ENCODE assay signal across 1 cellular context in genomic region chr2:10688921-10689807, GRCh38.
TF ChIP-seq lines count a peak whose summit lies in the region.

No MANE protein-coding gene starts in this region.

TF ChIP-seq in K562, 482 proteins besides CTCF, POLR2A, EP300 and RAD21 (continues in another document):
- TF ChIP-seq TCF7 (IDR thresholded peaks at IDR 0.05; ENCODE audit: borderline replicate concordance) (no peak), ZNF146 (CRISPR knock-in tag; IDR thresholded peaks at IDR 0.05; ENCODE audit: unreplicated experiment) (no peak), ZSCAN32 (CRISPR knock-in tag; IDR thresholded peaks at IDR 0.05) (no peak), NR3C1 (CRISPR knock-in tag; IDR thresholded peaks at IDR 0.05) (0 out of 2 replicates have a peak, but pooled peaks have one; percentile 22), POLR2AphosphoS2 (IDR thresholded peaks at IDR 0.05; ENCODE audit: low read length) (no peak), RFX1 (IDR thresholded peaks at IDR 0.05) (no peak), ZNF586 (CRISPR knock-in tag; conservative IDR thresholded peaks at IDR 0.05) (no peak), TAF15 (IDR thresholded peaks at IDR 0.05; ENCODE audit: low read depth, low read length) (no peak), DACH1 (IDR thresholded peaks at IDR 0.05; ENCODE audit: partially characterized antibody) (peak; percentile 91), HDAC6 (IDR thresholded peaks at IDR 0.05; ENCODE audit: low read depth, low read length) (no peak), MTA3 (IDR thresholded peaks at IDR 0.05; ENCODE audit: borderline replicate concordance) (no peak), ZFX (CRISPR knock-in tag; IDR thresholded peaks at IDR 0.05) (no peak), CHCHD3 (CRISPR knock-in tag; IDR thresholded peaks at IDR 0.05) (no peak), RFX7 (CRISPR knock-in tag; IDR thresholded peaks at IDR 0.05) (no peak), DDX20 (tag; IDR thresholded peaks at IDR 0.05; ENCODE audit: low read depth) (no peak), HNRNPH1 (optimal IDR thresholded peaks at IDR 0.05; ENCODE audit: low read depth, low read length) (no peak), RUNX1 (IDR thresholded peaks at IDR 0.05; ENCODE audit: low read depth) (no peak), SRSF9 (IDR thresholded peaks at IDR 0.05; ENCODE audit: borderline replicate concordance, low read depth, low read length) (no peak), ETS2 (tag; IDR thresholded peaks at IDR 0.05; ENCODE audit: borderline replicate concordance, poor library complexity, severe bottlenecking) (no peak), MECOM (CRISPR knock-in tag; IDR thresholded peaks at IDR 0.05) (no peak), CEBPG (CRISPR knock-in tag; IDR thresholded peaks at IDR 0.05) (no peak), CEBPG (tag; conservative IDR thresholded peaks at IDR 0.05 in 1 of 2, IDR thresholded peaks at IDR 0.05 in 1 of 2) (no peak), ARNT (IDR thresholded peaks at IDR 0.05) (no peak), ZNF324 (CRISPR knock-in tag; IDR thresholded peaks at IDR 0.05) (no peak), ERF (CRISPR knock-in tag; IDR thresholded peaks at IDR 0.05) (0 out of 2 replicates have a peak, but pooled peaks have one; percentile 7), GTF2B (IDR thresholded peaks at IDR 0.05; ENCODE audit: extremely low read depth, insufficient read length) (no peak), SIN3A (IDR thresholded peaks at IDR 0.05; ENCODE audit: borderline replicate concordance in 2 of 2, control insufficient read depth in 1 of 2, low read depth in 2 of 2, low read length in 2 of 2) (peak; percentile 39 to 93), RFX5 (IDR thresholded peaks at IDR 0.05; ENCODE audit: low read depth, low read length) (no peak), FOXA1 (IDR thresholded peaks at IDR 0.05; ENCODE audit: borderline replicate concordance) (no peak), HDAC3 (IDR thresholded peaks at IDR 0.05; ENCODE audit: borderline replicate concordance, partially characterized antibody) (no peak), MLLT1 (IDR thresholded peaks at IDR 0.05) (no peak), KDM2B (CRISPR knock-in tag; IDR thresholded peaks at IDR 0.05) (no peak), HINFP (tag; conservative IDR thresholded peaks at IDR 0.05; ENCODE audit: low read depth) (no peak), CBFA2T3 (IDR thresholded peaks at IDR 0.05) (peak; percentile 8; the same call in 1 of the 2 replicates), RBM34 (IDR thresholded peaks at IDR 0.05; ENCODE audit: borderline replicate concordance, insufficient read depth, low read length) (no peak), PHF20 (IDR thresholded peaks at IDR 0.05; ENCODE audit: partially characterized antibody) (no peak), C11orf30 (IDR thresholded peaks at IDR 0.05; ENCODE audit: low read depth) (no peak), RBM22 (IDR thresholded peaks at IDR 0.05; ENCODE audit: low read depth, low read length, poor library complexity, severe bottlenecking) (no peak), KLF16 (IDR thresholded peaks at IDR 0.05) (no peak), FOXM1 (IDR thresholded peaks at IDR 0.05; ENCODE audit: low read depth) (no peak), FOXM1 (CRISPR knock-in tag; IDR thresholded peaks at IDR 0.05; ENCODE audit: low read depth) (0 out of 2 replicates have a peak, but pooled peaks have one; percentile 2), PRDM10 (IDR thresholded peaks at IDR 0.05; ENCODE audit: partially characterized antibody) (no peak), SUPT5H (IDR thresholded peaks at IDR 0.05) (no peak), HMG20A (CRISPR knock-in tag; conservative IDR thresholded peaks at IDR 0.05) (no peak), CBX1 (IDR thresholded peaks at IDR 0.05; ENCODE audit: low read depth) (no peak), SRSF3 (IDR thresholded peaks at IDR 0.05; ENCODE audit: insufficient read depth, low read length) (0 out of 2 replicates have a peak, but pooled peaks have one; percentile 58), MEF2A (IDR thresholded peaks at IDR 0.05; ENCODE audit: control insufficient read depth, low read depth, low read length) (no peak), ELF1 (tag; IDR thresholded peaks at IDR 0.05) (no peak), TFAP4 (CRISPR knock-in tag; IDR thresholded peaks at IDR 0.05; ENCODE audit: borderline replicate concordance) (peak; percentile 82), BCLAF1 (IDR thresholded peaks at IDR 0.05; ENCODE audit: borderline replicate concordance in 1 of 2, control insufficient read depth in 1 of 2, low read depth in 2 of 2, low read length in 1 of 2) (no peak), SMAD2 (IDR thresholded peaks at IDR 0.05; ENCODE audit: low read depth, low read length) (no peak)
- TF ChIP-seq, protein P1, sequence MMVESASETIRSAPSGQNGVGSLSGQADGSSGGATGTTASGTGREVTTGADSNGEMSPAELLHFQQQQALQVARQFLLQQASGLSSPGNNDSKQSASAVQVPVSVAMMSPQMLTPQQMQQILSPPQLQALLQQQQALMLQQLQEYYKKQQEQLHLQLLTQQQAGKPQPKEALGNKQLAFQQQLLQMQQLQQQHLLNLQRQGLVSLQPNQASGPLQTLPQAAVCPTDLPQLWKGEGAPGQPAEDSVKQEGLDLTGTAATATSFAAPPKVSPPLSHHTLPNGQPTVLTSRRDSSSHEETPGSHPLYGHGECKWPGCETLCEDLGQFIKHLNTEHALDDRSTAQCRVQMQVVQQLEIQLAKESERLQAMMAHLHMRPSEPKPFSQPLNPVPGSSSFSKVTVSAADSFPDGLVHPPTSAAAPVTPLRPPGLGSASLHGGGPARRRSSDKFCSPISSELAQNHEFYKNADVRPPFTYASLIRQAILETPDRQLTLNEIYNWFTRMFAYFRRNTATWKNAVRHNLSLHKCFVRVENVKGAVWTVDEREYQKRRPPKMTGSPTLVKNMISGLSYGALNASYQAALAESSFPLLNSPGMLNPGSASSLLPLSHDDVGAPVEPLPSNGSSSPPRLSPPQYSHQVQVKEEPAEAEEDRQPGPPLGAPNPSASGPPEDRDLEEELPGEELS (CRISPR knock-in tag; IDR thresholded peaks at IDR 0.05; ENCODE audit: borderline replicate concordance): no peak
- TF ChIP-seq, protein P2, sequence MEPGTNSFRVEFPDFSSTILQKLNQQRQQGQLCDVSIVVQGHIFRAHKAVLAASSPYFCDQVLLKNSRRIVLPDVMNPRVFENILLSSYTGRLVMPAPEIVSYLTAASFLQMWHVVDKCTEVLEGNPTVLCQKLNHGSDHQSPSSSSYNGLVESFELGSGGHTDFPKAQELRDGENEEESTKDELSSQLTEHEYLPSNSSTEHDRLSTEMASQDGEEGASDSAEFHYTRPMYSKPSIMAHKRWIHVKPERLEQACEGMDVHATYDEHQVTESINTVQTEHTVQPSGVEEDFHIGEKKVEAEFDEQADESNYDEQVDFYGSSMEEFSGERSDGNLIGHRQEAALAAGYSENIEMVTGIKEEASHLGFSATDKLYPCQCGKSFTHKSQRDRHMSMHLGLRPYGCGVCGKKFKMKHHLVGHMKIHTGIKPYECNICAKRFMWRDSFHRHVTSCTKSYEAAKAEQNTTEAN (CRISPR knock-in tag; IDR thresholded peaks at IDR 0.05): no peak
- TF ChIP-seq, protein P3, sequence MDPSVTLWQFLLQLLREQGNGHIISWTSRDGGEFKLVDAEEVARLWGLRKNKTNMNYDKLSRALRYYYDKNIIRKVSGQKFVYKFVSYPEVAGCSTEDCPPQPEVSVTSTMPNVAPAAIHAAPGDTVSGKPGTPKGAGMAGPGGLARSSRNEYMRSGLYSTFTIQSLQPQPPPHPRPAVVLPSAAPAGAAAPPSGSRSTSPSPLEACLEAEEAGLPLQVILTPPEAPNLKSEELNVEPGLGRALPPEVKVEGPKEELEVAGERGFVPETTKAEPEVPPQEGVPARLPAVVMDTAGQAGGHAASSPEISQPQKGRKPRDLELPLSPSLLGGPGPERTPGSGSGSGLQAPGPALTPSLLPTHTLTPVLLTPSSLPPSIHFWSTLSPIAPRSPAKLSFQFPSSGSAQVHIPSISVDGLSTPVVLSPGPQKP (CRISPR knock-in tag; IDR thresholded peaks at IDR 0.05): no peak
- TF ChIP-seq, protein P4, sequence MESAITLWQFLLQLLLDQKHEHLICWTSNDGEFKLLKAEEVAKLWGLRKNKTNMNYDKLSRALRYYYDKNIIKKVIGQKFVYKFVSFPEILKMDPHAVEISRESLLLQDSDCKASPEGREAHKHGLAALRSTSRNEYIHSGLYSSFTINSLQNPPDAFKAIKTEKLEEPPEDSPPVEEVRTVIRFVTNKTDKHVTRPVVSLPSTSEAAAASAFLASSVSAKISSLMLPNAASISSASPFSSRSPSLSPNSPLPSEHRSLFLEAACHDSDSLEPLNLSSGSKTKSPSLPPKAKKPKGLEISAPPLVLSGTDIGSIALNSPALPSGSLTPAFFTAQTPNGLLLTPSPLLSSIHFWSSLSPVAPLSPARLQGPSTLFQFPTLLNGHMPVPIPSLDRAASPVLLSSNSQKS (CRISPR knock-in tag; IDR thresholded peaks at IDR 0.05): no peak
